1 cellular context compared by ENCODE assay signal in genomic region chr11:77086521-77087472, GRCh38.
TF ChIP-seq lines count a peak whose summit lies in the region.

No MANE protein-coding gene starts in this region.

TF ChIP-seq in HepG2, 621 proteins besides CTCF, POLR2A, EP300 and RAD21 (continued from another document and continues in another):
- TF ChIP-seq ZHX1 (CRISPR knock-in tag; IDR thresholded peaks at IDR 0.05; ENCODE audit: low read depth) (no peak), TCF7L2 (IDR thresholded peaks at IDR 0.05; ENCODE audit: low read depth, low read length) (no peak), ZNF3 (CRISPR knock-in tag; IDR thresholded peaks at IDR 0.05) (no peak), TBP (CRISPR knock-in tag; IDR thresholded peaks at IDR 0.05) (no peak), ZNF230 (CRISPR knock-in tag; IDR thresholded peaks at IDR 0.05) (no peak), ZNF674 (CRISPR knock-in tag; IDR thresholded peaks at IDR 0.05; ENCODE audit: low read depth) (no peak), AGO2 (optimal IDR thresholded peaks at IDR 0.05; ENCODE audit: low read depth, low read length) (no peak), PBX2 (CRISPR knock-in tag; IDR thresholded peaks at IDR 0.05) (no peak), CREM (IDR thresholded peaks at IDR 0.05) (no peak), CREM (CRISPR knock-in tag; IDR thresholded peaks at IDR 0.05) (no peak), CBX2 (IDR thresholded peaks at IDR 0.05; ENCODE audit: low read depth, low read length) (no peak), CBX2 (CRISPR knock-in tag; IDR thresholded peaks at IDR 0.05; ENCODE audit: low read depth) (no peak), STAT5B (CRISPR knock-in tag; IDR thresholded peaks at IDR 0.05) (no peak), THYN1 (CRISPR knock-in tag; IDR thresholded peaks at IDR 0.05; ENCODE audit: borderline replicate concordance, low read depth) (no peak), ZNF329 (CRISPR knock-in tag; IDR thresholded peaks at IDR 0.05; ENCODE audit: low read depth) (no peak), ZNF644 (CRISPR knock-in tag; IDR thresholded peaks at IDR 0.05; ENCODE audit: low read depth) (no peak), ZNF383 (CRISPR knock-in tag; IDR thresholded peaks at IDR 0.05; ENCODE audit: borderline replicate concordance) (no peak), ZNF354B (CRISPR knock-in tag; IDR thresholded peaks at IDR 0.05) (no peak), ZNF510 (CRISPR knock-in tag; IDR thresholded peaks at IDR 0.05; ENCODE audit: low read depth) (no peak), GLI4 (CRISPR knock-in tag; IDR thresholded peaks at IDR 0.05; ENCODE audit: borderline replicate concordance) (no peak), SPEN (CRISPR knock-in tag; IDR thresholded peaks at IDR 0.05; ENCODE audit: low read depth) (no peak), IRF1 (CRISPR knock-in tag; IDR thresholded peaks at IDR 0.05; ENCODE audit: low read depth) (no peak), ZNF850 (CRISPR knock-in tag; conservative IDR thresholded peaks at IDR 0.05) (no peak), ZMYM4 (CRISPR knock-in tag; IDR thresholded peaks at IDR 0.05) (no peak), HNF4G (IDR thresholded peaks at IDR 0.05; ENCODE audit: borderline replicate concordance, low read depth, low read length) (peak; percentile 32; the same call in 1 of the 2 replicates), HNF4G (CRISPR knock-in tag; IDR thresholded peaks at IDR 0.05; ENCODE audit: borderline replicate concordance, low read depth) (peak; percentile 38; the same call in 1 of the 2 replicates), ZBTB8A (CRISPR knock-in tag; IDR thresholded peaks at IDR 0.05; ENCODE audit: borderline replicate concordance, low read depth) (no peak), SIX1 (CRISPR knock-in tag; IDR thresholded peaks at IDR 0.05; ENCODE audit: borderline replicate concordance) (no peak), HNF4A (CRISPR knock-in tag; IDR thresholded peaks at IDR 0.05) (peak; percentile 73), ZSCAN12 (CRISPR knock-in tag; IDR thresholded peaks at IDR 0.05) (no peak), ZNF746 (CRISPR knock-in tag; IDR thresholded peaks at IDR 0.05) (no peak), MYC (CRISPR knock-in tag; IDR thresholded peaks at IDR 0.05; ENCODE audit: borderline replicate concordance) (no peak), NAIF1 (CRISPR knock-in tag; IDR thresholded peaks at IDR 0.05; ENCODE audit: borderline replicate concordance) (no peak), ERF (CRISPR knock-in tag; IDR thresholded peaks at IDR 0.05) (no peak)
- TF ChIP-seq, protein P1, sequence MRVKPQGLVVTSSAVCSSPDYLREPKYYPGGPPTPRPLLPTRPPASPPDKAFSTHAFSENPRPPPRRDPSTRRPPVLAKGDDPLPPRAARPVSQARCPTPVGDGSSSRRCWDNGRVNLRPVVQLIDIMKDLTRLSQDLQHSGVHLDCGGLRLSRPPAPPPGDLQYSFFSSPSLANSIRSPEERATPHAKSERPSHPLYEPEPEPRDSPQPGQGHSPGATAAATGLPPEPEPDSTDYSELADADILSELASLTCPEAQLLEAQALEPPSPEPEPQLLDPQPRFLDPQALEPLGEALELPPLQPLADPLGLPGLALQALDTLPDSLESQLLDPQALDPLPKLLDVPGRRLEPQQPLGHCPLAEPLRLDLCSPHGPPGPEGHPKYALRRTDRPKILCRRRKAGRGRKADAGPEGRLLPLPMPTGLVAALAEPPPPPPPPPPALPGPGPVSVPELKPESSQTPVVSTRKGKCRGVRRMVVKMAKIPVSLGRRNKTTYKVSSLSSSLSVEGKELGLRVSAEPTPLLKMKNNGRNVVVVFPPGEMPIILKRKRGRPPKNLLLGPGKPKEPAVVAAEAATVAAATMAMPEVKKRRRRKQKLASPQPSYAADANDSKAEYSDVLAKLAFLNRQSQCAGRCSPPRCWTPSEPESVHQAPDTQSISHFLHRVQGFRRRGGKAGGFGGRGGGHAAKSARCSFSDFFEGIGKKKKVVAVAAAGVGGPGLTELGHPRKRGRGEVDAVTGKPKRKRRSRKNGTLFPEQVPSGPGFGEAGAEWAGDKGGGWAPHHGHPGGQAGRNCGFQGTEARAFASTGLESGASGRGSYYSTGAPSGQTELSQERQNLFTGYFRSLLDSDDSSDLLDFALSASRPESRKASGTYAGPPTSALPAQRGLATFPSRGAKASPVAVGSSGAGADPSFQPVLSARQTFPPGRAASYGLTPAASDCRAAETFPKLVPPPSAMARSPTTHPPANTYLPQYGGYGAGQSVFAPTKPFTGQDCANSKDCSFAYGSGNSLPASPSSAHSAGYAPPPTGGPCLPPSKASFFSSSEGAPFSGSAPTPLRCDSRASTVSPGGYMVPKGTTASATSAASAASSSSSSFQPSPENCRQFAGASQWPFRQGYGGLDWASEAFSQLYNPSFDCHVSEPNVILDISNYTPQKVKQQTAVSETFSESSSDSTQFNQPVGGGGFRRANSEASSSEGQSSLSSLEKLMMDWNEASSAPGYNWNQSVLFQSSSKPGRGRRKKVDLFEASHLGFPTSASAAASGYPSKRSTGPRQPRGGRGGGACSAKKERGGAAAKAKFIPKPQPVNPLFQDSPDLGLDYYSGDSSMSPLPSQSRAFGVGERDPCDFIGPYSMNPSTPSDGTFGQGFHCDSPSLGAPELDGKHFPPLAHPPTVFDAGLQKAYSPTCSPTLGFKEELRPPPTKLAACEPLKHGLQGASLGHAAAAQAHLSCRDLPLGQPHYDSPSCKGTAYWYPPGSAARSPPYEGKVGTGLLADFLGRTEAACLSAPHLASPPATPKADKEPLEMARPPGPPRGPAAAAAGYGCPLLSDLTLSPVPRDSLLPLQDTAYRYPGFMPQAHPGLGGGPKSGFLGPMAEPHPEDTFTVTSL (CRISPR knock-in tag; IDR thresholded peaks at IDR 0.05; ENCODE audit: borderline replicate concordance), result no peak
- TF ChIP-seq, protein P2, sequence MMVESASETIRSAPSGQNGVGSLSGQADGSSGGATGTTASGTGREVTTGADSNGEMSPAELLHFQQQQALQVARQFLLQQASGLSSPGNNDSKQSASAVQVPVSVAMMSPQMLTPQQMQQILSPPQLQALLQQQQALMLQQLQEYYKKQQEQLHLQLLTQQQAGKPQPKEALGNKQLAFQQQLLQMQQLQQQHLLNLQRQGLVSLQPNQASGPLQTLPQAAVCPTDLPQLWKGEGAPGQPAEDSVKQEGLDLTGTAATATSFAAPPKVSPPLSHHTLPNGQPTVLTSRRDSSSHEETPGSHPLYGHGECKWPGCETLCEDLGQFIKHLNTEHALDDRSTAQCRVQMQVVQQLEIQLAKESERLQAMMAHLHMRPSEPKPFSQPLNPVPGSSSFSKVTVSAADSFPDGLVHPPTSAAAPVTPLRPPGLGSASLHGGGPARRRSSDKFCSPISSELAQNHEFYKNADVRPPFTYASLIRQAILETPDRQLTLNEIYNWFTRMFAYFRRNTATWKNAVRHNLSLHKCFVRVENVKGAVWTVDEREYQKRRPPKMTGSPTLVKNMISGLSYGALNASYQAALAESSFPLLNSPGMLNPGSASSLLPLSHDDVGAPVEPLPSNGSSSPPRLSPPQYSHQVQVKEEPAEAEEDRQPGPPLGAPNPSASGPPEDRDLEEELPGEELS (CRISPR knock-in tag; IDR thresholded peaks at IDR 0.05), result 0 out of 2 replicates have a peak, but pooled peaks have one; percentile 32
- TF ChIP-seq, protein P3, sequence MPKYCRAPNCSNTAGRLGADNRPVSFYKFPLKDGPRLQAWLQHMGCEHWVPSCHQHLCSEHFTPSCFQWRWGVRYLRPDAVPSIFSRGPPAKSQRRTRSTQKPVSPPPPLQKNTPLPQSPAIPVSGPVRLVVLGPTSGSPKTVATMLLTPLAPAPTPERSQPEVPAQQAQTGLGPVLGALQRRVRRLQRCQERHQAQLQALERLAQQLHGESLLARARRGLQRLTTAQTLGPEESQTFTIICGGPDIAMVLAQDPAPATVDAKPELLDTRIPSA (CRISPR knock-in tag; IDR thresholded peaks at IDR 0.05; ENCODE audit: borderline replicate concordance), result no peak
- TF ChIP-seq, protein P4, sequence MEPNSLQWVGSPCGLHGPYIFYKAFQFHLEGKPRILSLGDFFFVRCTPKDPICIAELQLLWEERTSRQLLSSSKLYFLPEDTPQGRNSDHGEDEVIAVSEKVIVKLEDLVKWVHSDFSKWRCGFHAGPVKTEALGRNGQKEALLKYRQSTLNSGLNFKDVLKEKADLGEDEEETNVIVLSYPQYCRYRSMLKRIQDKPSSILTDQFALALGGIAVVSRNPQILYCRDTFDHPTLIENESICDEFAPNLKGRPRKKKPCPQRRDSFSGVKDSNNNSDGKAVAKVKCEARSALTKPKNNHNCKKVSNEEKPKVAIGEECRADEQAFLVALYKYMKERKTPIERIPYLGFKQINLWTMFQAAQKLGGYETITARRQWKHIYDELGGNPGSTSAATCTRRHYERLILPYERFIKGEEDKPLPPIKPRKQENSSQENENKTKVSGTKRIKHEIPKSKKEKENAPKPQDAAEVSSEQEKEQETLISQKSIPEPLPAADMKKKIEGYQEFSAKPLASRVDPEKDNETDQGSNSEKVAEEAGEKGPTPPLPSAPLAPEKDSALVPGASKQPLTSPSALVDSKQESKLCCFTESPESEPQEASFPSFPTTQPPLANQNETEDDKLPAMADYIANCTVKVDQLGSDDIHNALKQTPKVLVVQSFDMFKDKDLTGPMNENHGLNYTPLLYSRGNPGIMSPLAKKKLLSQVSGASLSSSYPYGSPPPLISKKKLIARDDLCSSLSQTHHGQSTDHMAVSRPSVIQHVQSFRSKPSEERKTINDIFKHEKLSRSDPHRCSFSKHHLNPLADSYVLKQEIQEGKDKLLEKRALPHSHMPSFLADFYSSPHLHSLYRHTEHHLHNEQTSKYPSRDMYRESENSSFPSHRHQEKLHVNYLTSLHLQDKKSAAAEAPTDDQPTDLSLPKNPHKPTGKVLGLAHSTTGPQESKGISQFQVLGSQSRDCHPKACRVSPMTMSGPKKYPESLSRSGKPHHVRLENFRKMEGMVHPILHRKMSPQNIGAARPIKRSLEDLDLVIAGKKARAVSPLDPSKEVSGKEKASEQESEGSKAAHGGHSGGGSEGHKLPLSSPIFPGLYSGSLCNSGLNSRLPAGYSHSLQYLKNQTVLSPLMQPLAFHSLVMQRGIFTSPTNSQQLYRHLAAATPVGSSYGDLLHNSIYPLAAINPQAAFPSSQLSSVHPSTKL (CRISPR knock-in tag; IDR thresholded peaks at IDR 0.05), result no peak
- TF ChIP-seq, protein P5, sequence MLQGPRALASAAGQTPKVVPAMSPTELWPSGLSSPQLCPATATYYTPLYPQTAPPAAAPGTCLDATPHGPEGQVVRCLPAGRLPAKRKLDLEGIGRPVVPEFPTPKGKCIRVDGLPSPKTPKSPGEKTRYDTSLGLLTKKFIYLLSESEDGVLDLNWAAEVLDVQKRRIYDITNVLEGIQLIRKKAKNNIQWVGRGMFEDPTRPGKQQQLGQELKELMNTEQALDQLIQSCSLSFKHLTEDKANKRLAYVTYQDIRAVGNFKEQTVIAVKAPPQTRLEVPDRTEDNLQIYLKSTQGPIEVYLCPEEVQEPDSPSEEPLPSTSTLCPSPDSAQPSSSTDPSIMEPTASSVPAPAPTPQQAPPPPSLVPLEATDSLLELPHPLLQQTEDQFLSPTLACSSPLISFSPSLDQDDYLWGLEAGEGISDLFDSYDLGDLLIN (CRISPR knock-in tag; IDR thresholded peaks at IDR 0.05; ENCODE audit: borderline replicate concordance), result no peak
- TF ChIP-seq, protein P6, sequence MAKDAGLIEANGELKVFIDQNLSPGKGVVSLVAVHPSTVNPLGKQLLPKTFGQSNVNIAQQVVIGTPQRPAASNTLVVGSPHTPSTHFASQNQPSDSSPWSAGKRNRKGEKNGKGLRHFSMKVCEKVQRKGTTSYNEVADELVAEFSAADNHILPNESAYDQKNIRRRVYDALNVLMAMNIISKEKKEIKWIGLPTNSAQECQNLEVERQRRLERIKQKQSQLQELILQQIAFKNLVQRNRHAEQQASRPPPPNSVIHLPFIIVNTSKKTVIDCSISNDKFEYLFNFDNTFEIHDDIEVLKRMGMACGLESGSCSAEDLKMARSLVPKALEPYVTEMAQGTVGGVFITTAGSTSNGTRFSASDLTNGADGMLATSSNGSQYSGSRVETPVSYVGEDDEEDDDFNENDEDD (CRISPR knock-in tag; IDR thresholded peaks at IDR 0.05; ENCODE audit: borderline replicate concordance), result peak; percentile 54; the same call in 1 of the 2 replicates
